ENCODE assay signal across 25 cellular contexts in genomic region chr6:116156405-116157326, GRCh38. TPM values are rescaled to one million over a fixed set of nuclear protein-coding genes. Genes with fewer than 3 reads are reported as not detected.
"Had no signal": no experiment of that assay in that cellular context is flagged by ENCODE, and none has a peak within 500 bp of the region (broad histone marks: within the 10 kb centered on the region; RNA-seq: fewer than 3 reads in every experiment).

No MANE protein-coding gene starts in this region.

- H3K9me3 ChIP-seq: esophagus squamous epithelium, left lung, lower lobe of right lung, psoas muscle, right lobe of liver, testis, tibial nerve, upper lobe of right lung, vagina had no signal

- ATAC-seq: effector memory CD8-positive, alpha-beta T cell; foreskin keratinocyte; left lung; lower lobe of right lung; psoas muscle; right lobe of liver; stimulated activated naive B cell treated with anti-CD40 and anti-IgM and Interleukin-4, amounts not matched to agents 10 μg/mL and 1 μg/mL and 100 μg/mL, for 72 hours; stimulated activated naive CD8-positive, alpha-beta T cell treated with anti-CD3 and anti-CD28 coated beads, Interleukin-15, amount 100 ng/mL, for 72 hours; upper lobe of right lung had no signal

- H3K4me3 ChIP-seq: esophagus squamous epithelium, left lung, lower lobe of right lung, psoas muscle, right lobe of liver, testis, tibial nerve, upper lobe of right lung, vagina had no signal

- H3K4me1 ChIP-seq: esophagus squamous epithelium, foreskin keratinocyte, left lung, lower lobe of right lung, parathyroid adenoma, right lobe of liver, upper lobe of right lung, vagina had no signal

- H3K4me1 Mint-ChIP-seq: immature natural killer cell had no signal

- H3K79me2 ChIP-seq: parathyroid adenoma had no signal

- H3K27ac Mint-ChIP-seq: dendritic cell treated with granulocyte-macrophage colony-stimulating factor and Interleukin-4, amounts not matched to agents 40 ng/mL and 50 ng/mL, for 4 days; effector memory CD8-positive, alpha-beta T cell; nephron; stimulated activated naive B cell treated with anti-CD40 and anti-IgM and Interleukin-4, amounts not matched to agents 10 μg/mL and 1 μg/mL and 100 μg/mL, for 72 hours; stimulated activated naive CD8-positive, alpha-beta T cell treated with anti-CD3 and anti-CD28 coated beads, Interleukin-15, amount 100 ng/mL, for 72 hours had no signal

- H3K36me3 ChIP-seq: left lung, lower lobe of right lung, right lobe of liver, tibial nerve, upper lobe of right lung, vagina had no signal

- H3K27me3 ChIP-seq: esophagus squamous epithelium, foreskin keratinocyte, left lung, right lobe of liver, testis, tibial nerve, upper lobe of right lung, vagina had no signal

- H2AFZ ChIP-seq: parathyroid adenoma had no signal

- H3K9ac ChIP-seq: parathyroid adenoma had no signal

- FAIRE-seq: keratinocyte had no signal

- H3K27ac ChIP-seq: epithelial cell of prostate, esophagus squamous epithelium, foreskin keratinocyte, left lung, lower lobe of right lung, parathyroid adenoma, psoas muscle, right lobe of liver, testis, tibial nerve, upper lobe of right lung, vagina had no signal

- H3K27me3 Mint-ChIP-seq: dendritic cell treated with granulocyte-macrophage colony-stimulating factor and Interleukin-4, amounts not matched to agents 40 ng/mL and 50 ng/mL, for 4 days; effector memory CD8-positive, alpha-beta T cell; memory B cell; stimulated activated naive B cell treated with anti-CD40 and anti-IgM and Interleukin-4, amounts not matched to agents 10 μg/mL and 1 μg/mL and 100 μg/mL, for 72 hours; stimulated activated naive CD8-positive, alpha-beta T cell treated with anti-CD3 and anti-CD28 coated beads, Interleukin-15, amount 100 ng/mL, for 72 hours had no signal

- DNase-seq: effector memory CD8-positive, alpha-beta T cell; esophagus squamous epithelium; foreskin keratinocyte; immature natural killer cell; left lung; lower lobe of right lung; midbrain; psoas muscle; retina; right lobe of liver; stimulated activated CD4-positive, alpha-beta T cell treated with anti-CD3 and anti-CD28 coated beads, Interleukin-4, amount 100 ng/mL, for 4 hours; stimulated activated naive B cell treated with anti-CD40 and anti-IgM and Interleukin-4, amounts not matched to agents 10 μg/mL and 1 μg/mL and 100 μg/mL, for 72 hours; stimulated activated naive CD8-positive, alpha-beta T cell treated with anti-CD3 and anti-CD28 coated beads, Interleukin-15, amount 100 ng/mL, for 72 hours; testis; upper lobe of right lung had no signal

- H3K4me3 Mint-ChIP-seq: dendritic cell treated with granulocyte-macrophage colony-stimulating factor and Interleukin-4, amounts not matched to agents 40 ng/mL and 50 ng/mL, for 4 days; effector memory CD8-positive, alpha-beta T cell; immature natural killer cell; memory B cell; nephron; stimulated activated naive B cell treated with anti-CD40 and anti-IgM and Interleukin-4, amounts not matched to agents 10 μg/mL and 1 μg/mL and 100 μg/mL, for 72 hours; stimulated activated naive CD8-positive, alpha-beta T cell treated with anti-CD3 and anti-CD28 coated beads, Interleukin-15, amount 100 ng/mL, for 72 hours had no signal

RNA-seq across cellular contexts. Expression of gene COL10A1, which starts 30.7 kb away (rescaled TPM):
- total RNA-seq: esophagus squamous epithelium, foreskin keratinocyte, omental fat pad, subcutaneous adipose tissue, vagina had no signal
- polyA plus RNA-seq: foreskin keratinocyte, immature natural killer cell, keratinocyte had no signal
